ENCODE assay signal across 1 cellular context in the genomic region with DNA sequence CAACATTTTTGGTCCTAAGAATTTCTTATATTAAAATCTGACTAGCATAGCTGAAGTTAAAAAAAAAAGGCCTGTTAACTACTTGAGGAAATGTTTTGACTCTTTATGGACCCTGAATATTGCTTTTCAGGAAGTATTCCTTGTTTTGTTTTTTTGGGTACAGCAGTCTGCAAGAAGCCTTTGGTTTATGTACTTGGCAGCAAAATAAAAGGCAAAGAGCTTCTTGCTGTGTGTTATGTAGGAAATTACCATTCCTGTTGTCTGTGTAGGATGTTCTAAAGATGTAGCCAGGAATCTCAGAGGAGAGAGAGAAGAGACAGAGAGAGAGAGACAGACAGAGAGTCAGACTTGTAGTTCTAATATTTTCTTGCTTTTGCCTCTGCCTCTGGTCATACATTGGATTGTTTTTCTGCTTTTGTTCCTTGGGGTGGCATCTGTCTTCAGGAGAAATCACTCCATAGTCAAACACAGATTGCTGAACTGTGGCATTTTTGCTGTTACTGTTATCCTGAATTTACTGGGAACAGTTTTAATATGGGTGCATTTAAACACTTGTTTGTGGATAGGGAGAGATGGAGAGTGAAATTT.
TF ChIP-seq lines count a peak whose summit lies in the region.

No MANE protein-coding gene starts in this region.

TF ChIP-seq in GM12878, 131 proteins besides CTCF, POLR2A, EP300 and RAD21:
- no peak for TF ChIP-seq EED (IDR thresholded peaks at IDR 0.05; ENCODE audit: low read depth)
- no peak for TF ChIP-seq LARP7 (IDR thresholded peaks at IDR 0.05)
- TF ChIP-seq CREM (IDR thresholded peaks at IDR 0.05; ENCODE audit: low read depth), result no peak
- TF ChIP-seq IKZF1 (conservative IDR thresholded peaks at IDR 0.05), result no peak
- no peak for TF ChIP-seq BCL11A (IDR thresholded peaks at IDR 0.05; ENCODE audit: low read depth, low read length)
- TF ChIP-seq, protein P1, sequence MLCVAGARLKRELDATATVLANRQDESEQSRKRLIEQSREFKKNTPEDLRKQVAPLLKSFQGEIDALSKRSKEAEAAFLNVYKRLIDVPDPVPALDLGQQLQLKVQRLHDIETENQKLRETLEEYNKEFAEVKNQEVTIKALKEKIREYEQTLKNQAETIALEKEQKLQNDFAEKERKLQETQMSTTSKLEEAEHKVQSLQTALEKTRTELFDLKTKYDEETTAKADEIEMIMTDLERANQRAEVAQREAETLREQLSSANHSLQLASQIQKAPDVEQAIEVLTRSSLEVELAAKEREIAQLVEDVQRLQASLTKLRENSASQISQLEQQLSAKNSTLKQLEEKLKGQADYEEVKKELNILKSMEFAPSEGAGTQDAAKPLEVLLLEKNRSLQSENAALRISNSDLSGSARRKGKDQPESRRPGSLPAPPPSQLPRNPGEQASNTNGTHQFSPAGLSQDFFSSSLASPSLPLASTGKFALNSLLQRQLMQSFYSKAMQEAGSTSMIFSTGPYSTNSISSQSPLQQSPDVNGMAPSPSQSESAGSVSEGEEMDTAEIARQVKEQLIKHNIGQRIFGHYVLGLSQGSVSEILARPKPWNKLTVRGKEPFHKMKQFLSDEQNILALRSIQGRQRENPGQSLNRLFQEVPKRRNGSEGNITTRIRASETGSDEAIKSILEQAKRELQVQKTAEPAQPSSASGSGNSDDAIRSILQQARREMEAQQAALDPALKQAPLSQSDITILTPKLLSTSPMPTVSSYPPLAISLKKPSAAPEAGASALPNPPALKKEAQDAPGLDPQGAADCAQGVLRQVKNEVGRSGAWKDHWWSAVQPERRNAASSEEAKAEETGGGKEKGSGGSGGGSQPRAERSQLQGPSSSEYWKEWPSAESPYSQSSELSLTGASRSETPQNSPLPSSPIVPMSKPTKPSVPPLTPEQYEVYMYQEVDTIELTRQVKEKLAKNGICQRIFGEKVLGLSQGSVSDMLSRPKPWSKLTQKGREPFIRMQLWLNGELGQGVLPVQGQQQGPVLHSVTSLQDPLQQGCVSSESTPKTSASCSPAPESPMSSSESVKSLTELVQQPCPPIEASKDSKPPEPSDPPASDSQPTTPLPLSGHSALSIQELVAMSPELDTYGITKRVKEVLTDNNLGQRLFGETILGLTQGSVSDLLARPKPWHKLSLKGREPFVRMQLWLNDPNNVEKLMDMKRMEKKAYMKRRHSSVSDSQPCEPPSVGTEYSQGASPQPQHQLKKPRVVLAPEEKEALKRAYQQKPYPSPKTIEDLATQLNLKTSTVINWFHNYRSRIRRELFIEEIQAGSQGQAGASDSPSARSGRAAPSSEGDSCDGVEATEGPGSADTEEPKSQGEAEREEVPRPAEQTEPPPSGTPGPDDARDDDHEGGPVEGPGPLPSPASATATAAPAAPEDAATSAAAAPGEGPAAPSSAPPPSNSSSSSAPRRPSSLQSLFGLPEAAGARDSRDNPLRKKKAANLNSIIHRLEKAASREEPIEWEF (IDR thresholded peaks at IDR 0.05; ENCODE audit: insufficient replicate concordance, low read depth, low read length), result no peak
- no peak for TF ChIP-seq ZBED1 (IDR thresholded peaks at IDR 0.05; ENCODE audit: borderline replicate concordance)
- TF ChIP-seq, protein P2, sequence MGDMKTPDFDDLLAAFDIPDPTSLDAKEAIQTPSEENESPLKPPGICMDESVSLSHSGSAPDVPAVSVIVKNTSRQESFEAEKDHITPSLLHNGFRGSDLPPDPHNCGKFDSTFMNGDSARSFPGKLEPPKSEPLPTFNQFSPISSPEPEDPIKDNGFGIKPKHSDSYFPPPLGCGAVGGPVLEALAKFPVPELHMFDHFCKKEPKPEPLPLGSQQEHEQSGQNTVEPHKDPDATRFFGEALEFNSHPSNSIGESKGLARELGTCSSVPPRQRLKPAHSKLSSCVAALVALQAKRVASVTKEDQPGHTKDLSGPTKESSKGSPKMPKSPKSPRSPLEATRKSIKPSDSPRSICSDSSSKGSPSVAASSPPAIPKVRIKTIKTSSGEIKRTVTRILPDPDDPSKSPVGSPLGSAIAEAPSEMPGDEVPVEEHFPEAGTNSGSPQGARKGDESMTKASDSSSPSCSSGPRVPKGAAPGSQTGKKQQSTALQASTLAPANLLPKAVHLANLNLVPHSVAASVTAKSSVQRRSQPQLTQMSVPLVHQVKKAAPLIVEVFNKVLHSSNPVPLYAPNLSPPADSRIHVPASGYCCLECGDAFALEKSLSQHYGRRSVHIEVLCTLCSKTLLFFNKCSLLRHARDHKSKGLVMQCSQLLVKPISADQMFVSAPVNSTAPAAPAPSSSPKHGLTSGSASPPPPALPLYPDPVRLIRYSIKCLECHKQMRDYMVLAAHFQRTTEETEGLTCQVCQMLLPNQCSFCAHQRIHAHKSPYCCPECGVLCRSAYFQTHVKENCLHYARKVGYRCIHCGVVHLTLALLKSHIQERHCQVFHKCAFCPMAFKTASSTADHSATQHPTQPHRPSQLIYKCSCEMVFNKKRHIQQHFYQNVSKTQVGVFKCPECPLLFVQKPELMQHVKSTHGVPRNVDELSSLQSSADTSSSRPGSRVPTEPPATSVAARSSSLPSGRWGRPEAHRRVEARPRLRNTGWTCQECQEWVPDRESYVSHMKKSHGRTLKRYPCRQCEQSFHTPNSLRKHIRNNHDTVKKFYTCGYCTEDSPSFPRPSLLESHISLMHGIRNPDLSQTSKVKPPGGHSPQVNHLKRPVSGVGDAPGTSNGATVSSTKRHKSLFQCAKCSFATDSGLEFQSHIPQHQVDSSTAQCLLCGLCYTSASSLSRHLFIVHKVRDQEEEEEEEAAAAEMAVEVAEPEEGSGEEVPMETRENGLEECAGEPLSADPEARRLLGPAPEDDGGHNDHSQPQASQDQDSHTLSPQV (IDR thresholded peaks at IDR 0.05), result no peak
- TF ChIP-seq, protein P3, sequence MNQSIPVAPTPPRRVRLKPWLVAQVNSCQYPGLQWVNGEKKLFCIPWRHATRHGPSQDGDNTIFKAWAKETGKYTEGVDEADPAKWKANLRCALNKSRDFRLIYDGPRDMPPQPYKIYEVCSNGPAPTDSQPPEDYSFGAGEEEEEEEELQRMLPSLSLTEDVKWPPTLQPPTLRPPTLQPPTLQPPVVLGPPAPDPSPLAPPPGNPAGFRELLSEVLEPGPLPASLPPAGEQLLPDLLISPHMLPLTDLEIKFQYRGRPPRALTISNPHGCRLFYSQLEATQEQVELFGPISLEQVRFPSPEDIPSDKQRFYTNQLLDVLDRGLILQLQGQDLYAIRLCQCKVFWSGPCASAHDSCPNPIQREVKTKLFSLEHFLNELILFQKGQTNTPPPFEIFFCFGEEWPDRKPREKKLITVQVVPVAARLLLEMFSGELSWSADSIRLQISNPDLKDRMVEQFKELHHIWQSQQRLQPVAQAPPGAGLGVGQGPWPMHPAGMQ (IDR thresholded peaks at IDR 0.05; ENCODE audit: borderline replicate concordance), result no peak
- no peak for TF ChIP-seq YY1 (IDR thresholded peaks at IDR 0.05; ENCODE audit: low read depth, low read length)
- TF ChIP-seq PML (IDR thresholded peaks at IDR 0.05; ENCODE audit: low read length), result no peak
- TF ChIP-seq SREBF1 (IDR thresholded peaks at IDR 0.05; ENCODE audit: low read length), result no peak
- TF ChIP-seq PAX8 (IDR thresholded peaks at IDR 0.05), result no peak
- no peak for TF ChIP-seq NRF1 (conservative IDR thresholded peaks at IDR 0.05; ENCODE audit: low read depth, low read length)
- no peak for TF ChIP-seq SIX5 (IDR thresholded peaks at IDR 0.05; ENCODE audit: low read depth, low read length, severe bottlenecking)
- no peak for TF ChIP-seq SMC3 (IDR thresholded peaks at IDR 0.05; ENCODE audit: borderline replicate concordance, low read length)
